ENCODE assay signal across 9 cellular contexts in the genomic region with DNA sequence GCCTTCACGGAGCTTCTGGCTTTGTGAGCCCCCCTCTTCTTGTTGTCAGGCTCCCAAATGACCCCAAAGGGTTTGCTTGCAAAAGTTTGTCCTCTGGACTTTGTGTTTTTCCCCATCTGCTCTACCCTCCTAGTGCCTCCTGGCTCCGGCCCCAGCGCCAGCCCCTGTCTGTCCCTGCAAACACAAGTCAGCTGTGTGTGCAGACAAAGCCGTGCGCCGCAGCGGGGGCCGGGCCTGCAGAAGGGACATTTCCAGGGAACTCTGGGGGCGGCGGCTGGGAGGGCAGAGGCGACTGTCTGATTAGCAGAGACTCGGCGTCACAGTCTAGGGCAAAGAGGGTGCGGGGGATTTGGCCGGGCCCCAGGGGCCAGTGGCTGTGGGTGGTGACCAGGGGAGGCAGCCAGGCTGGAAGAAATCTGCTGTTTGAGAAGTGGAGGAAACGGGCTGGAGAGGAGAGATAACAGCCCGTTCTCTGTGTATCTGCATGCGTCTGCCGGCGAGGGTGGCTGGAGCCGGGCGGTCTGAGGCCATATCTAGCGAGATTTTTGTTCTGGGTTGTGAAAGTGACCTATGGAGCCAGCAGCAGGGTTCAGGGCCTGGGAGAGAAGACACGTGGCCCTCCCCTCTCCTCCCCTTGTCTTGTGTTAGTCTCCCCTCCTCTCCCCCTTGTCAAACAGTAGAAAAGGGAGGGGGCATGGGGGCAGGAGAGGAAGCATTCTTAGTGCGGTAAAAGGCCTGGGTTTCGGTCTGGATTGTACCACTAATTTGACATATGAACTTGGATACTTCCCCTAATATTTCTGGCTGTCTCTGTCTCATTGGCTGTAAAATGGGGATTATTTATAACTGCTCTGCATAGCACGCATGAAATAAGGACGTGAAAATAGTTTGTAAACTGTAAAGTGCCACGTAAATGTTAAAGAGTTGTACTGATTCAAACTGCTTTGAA.
DNase-seq lines count a peak whose midpoint lies in the region; ATAC-seq and TF ChIP-seq lines count a peak whose summit lies in the region.
"Had no signal": no experiment of that assay in that cellular context is flagged by ENCODE, and none has a peak within 500 bp of the region (broad histone marks: within the 10 kb centered on the region; RNA-seq: fewer than 3 reads in every experiment).

No MANE protein-coding gene starts in this region.

- peaks cover 7% of the 10 kb centered on the region for H3K27me3 Mint-ChIP-seq in brain
- H3K27me3 Mint-ChIP-seq in immature natural killer cell (ENCODE audit: low read depth in 3 of 3): peaks cover 0 to 5% (median 2%) of the 10 kb centered on the region in 3 donors

- peak overlapping the region in 19 of 21 experiments; percentile 4 to 85 (median 68) for H3K27ac ChIP-seq in skin epidermis

- H3K4me1 Mint-ChIP-seq in brain (peaks cover 61% of the 10 kb centered on the region), immature natural killer cell (peaks cover 33 to 39% of the 10 kb centered on the region in 2 donors)

- ATAC-seq in HG02571 (IDR thresholded peaks at IDR 0.05; ENCODE audit: unreplicated experiment): no peak
- ATAC-seq: HCT116 had no signal

- peak overlapping the region; percentile 93 to 98 (median 94) for H3K27ac Mint-ChIP-seq in brain
- peak overlapping the region in 2 of 6 donors; percentile 40 to 70 for H3K27ac Mint-ChIP-seq in immature natural killer cell

- H3K36me3 Mint-ChIP-seq in brain (peaks cover 19% of the 10 kb centered on the region), immature natural killer cell (no peaks in the 10 kb centered on the region)

- H3K4me3 ChIP-seq in skin epidermis: no peak overlapping the region

- DNase-seq in HUDEP-2 (lab: John Stamatoyannopoulos, UW; ENCODE audit: unreplicated experiment in 76 of 76) (peak; percentile 66 to 100 (median 97)), kidney tubule cell (ENCODE audit: low spot score) (peak; percentile 12), immature natural killer cell (no peak), DMS79 (lab: John Stamatoyannopoulos, UW) (no peak), RPMI8226 (no peak)

- H3K4me3 Mint-ChIP-seq in brain: peak overlapping the region; percentile 44 to 75 (median 69)
- no peak overlapping the region for H3K4me3 Mint-ChIP-seq in immature natural killer cell

- no peaks in the 10 kb centered on the region for H3K9me3 Mint-ChIP-seq in brain
- H3K9me3 Mint-ChIP-seq in immature natural killer cell: no peaks in the 10 kb centered on the region

- no peak for TF ChIP-seq CTCF in brain (conservative IDR thresholded peaks at IDR 0.05)

Comparison
In these comparisons a context has a peak if more than half of its experiments do, and no peak if none do; other contexts are left out.
1. DNase-seq: peak in HUDEP-2 (76 of 76) and kidney tubule cell (single experiment); none in immature natural killer cell (0 of 3), DMS79 (single experiment) and RPMI8226 (single experiment).
2. H3K4me3 Mint-ChIP-seq: peak in brain (5 of 5); none in immature natural killer cell (0 of 5).